ENCODE assay signal across 9 cellular contexts in genomic region chr5:133952729-133953567, GRCh38. TPM values are rescaled to one million over a fixed set of nuclear protein-coding genes. Genes with fewer than 3 reads are reported as not detected.
DNase-seq lines count a peak whose midpoint lies in the region; ATAC-seq and TF ChIP-seq lines count a peak whose summit lies in the region.
"Had no signal": no experiment of that assay in that cellular context is flagged by ENCODE, and none has a peak within 500 bp of the region (broad histone marks: within the 10 kb centered on the region; RNA-seq: fewer than 3 reads in every experiment).

No MANE protein-coding gene starts in this region.

- DNase-seq in AG09319 (ENCODE audit: extremely low read depth, low read depth) = peak; percentile 86
- peak; percentile 87 for DNase-seq in RPMI8226
- peak; percentile 97 for DNase-seq in fibroblast of pulmonary artery (ENCODE audit: low read depth)
- no peak for DNase-seq in osteocyte (ENCODE audit: extremely low spot score, unreplicated experiment)
- no peak for DNase-seq in activated naive CD4-positive, alpha-beta T cell treated with anti-CD3 and anti-CD28 coated beads, Interleukin-2, amount 10 ng/mL, durations not matched to agents 7 days and 5 days
- no peak for DNase-seq in GM19238 (ENCODE audit: insufficient read length, low spot score)
- DNase-seq in kidney glomerular epithelial cell (lab: John Stamatoyannopoulos, UW) = no peak
- DNase-seq: NCI-H2029 treated with DMSO at 0.1 percent for 48 hours had no signal

- peak overlapping the region; percentile 41 for H3K27ac Mint-ChIP-seq in osteocyte (ENCODE audit: unreplicated experiment)
- H3K27ac Mint-ChIP-seq in activated naive CD4-positive, alpha-beta T cell treated with anti-CD3 and anti-CD28 coated beads, Interleukin-2, amount 10 ng/mL, durations not matched to agents 7 days and 5 days = no peak overlapping the region

- no peaks in the 10 kb centered on the region for H3K9me3 Mint-ChIP-seq in osteocyte (ENCODE audit: unreplicated experiment)
- H3K9me3 Mint-ChIP-seq in activated naive CD4-positive, alpha-beta T cell treated with anti-CD3 and anti-CD28 coated beads, Interleukin-2, amount 10 ng/mL, durations not matched to agents 7 days and 5 days = no peaks in the 10 kb centered on the region

- H3K36me3 Mint-ChIP-seq in osteocyte (ENCODE audit: unreplicated experiment) = peaks cover 17% of the 10 kb centered on the region
- H3K36me3 Mint-ChIP-seq in activated naive CD4-positive, alpha-beta T cell treated with anti-CD3 and anti-CD28 coated beads, Interleukin-2, amount 10 ng/mL, durations not matched to agents 7 days and 5 days = peaks cover 24% of the 10 kb centered on the region

- no peak overlapping the region for H3K4me3 ChIP-seq in fibroblast of pulmonary artery (replicated peaks; ENCODE audit: low read depth, low read length)

- no peak for ATAC-seq in GM19395 (IDR thresholded peaks at IDR 0.05; ENCODE audit: unreplicated experiment)

- TF ChIP-seq CTCF in AG09319 (IDR thresholded peaks at IDR 0.05; ENCODE audit: low read depth, low read length) (no peak), fibroblast of pulmonary artery (IDR thresholded peaks at IDR 0.05; ENCODE audit: low read length, missing control alignments) (no peak), osteocyte (IDR thresholded peaks at IDR 0.05) (no peak)

- CTCF ChIA-PET in activated naive CD4-positive, alpha-beta T cell treated with anti-CD3 and anti-CD28 coated beads, Interleukin-2, amount 10 ng/mL, durations not matched to agents 7 days and 5 days (lab: Charles Lee) = interaction anchor here (1.2 kb wide), 1 partner anchor 82 kb away, joined by 3 read pairs; no protein-coding TSS in a partner anchor

- H3K4me3 Mint-ChIP-seq in osteocyte (ENCODE audit: unreplicated experiment) = no peak overlapping the region
- no peak overlapping the region for H3K4me3 Mint-ChIP-seq in activated naive CD4-positive, alpha-beta T cell treated with anti-CD3 and anti-CD28 coated beads, Interleukin-2, amount 10 ng/mL, durations not matched to agents 7 days and 5 days

- H3K4me1 Mint-ChIP-seq in osteocyte (ENCODE audit: unreplicated experiment) = peaks cover 11% of the 10 kb centered on the region
- peaks cover 7% of the 10 kb centered on the region for H3K4me1 Mint-ChIP-seq in activated naive CD4-positive, alpha-beta T cell treated with anti-CD3 and anti-CD28 coated beads, Interleukin-2, amount 10 ng/mL, durations not matched to agents 7 days and 5 days

- no peaks in the 10 kb centered on the region for H3K27me3 Mint-ChIP-seq in osteocyte (ENCODE audit: unreplicated experiment)
- H3K27me3 Mint-ChIP-seq in activated naive CD4-positive, alpha-beta T cell treated with anti-CD3 and anti-CD28 coated beads, Interleukin-2, amount 10 ng/mL, durations not matched to agents 7 days and 5 days = peaks cover 5% of the 10 kb centered on the region

RNA-seq across cellular contexts. Expression of gene C5orf15, which starts 15.5 kb away (rescaled TPM):
- 58.9 and 62.6 TPM in 2 replicates for total RNA-seq in osteocyte

RNA-seq across cellular contexts. Expression of gene VDAC1, which starts 51.8 kb away (rescaled TPM):
- 115 and 119 TPM in 2 replicates for total RNA-seq in osteocyte

Comparison
In these comparisons a context has a peak if more than half of its experiments do, and no peak if none do; other contexts are left out.
1. DNase-seq: peak in AG09319 (single experiment), RPMI8226 (single experiment) and fibroblast of pulmonary artery (single experiment); none in osteocyte (single experiment), activated naive CD4-positive, alpha-beta T cell treated with anti-CD3 and anti-CD28 coated beads, Interleukin-2, amount 10 ng/mL, durations not matched to agents 7 days and 5 days (single experiment), GM19238 (single experiment) and kidney glomerular epithelial cell (single experiment).